ENCODE assay signal across 32 cellular contexts in genomic region chr2:222771832-222772231, GRCh38.
"Had no signal": no experiment of that assay in that cellular context is flagged by ENCODE, and none has a peak within 500 bp of the region (broad histone marks: within the 10 kb centered on the region; RNA-seq: fewer than 3 reads in every experiment).

No MANE protein-coding gene starts in this region.

- H3K27ac Mint-ChIP-seq: activated CD8-positive, alpha-beta T cell treated with anti-CD3 and anti-CD28 coated beads, Interleukin-2, amount 10 ng/mL, durations not matched to agents 7 days and 5 days; activated naive CD4-positive, alpha-beta T cell treated with anti-CD3 and anti-CD28 coated beads, Interleukin-2, amount 50 U/mL, for 24 hours; activated naive CD8-positive, alpha-beta T cell treated with anti-CD3 and anti-CD28 coated beads, Interleukin-2, amount 10 ng/mL, durations not matched to agents 7 days and 5 days; activated T-cell treated with anti-CD3 and anti-CD28 coated beads, Interleukin-2, amount 50 U/mL, for 24 hours; activated T-helper 2 cell treated with anti-CD3 and anti-CD28 coated beads, Interferon-gamma antibody, Interleukin-2, Interleukin-4, amounts not matched to agents 10 μg/mL and 5 μg/mL and 100 μg/mL, durations not matched to agents 14 hours and 24 hours and 36 hours had no signal

- H3K4me1 ChIP-seq: breast epithelium had no signal

- H3K9me3 ChIP-seq: body of pancreas, breast epithelium had no signal

- H3K36me3 ChIP-seq: breast epithelium, SJCRH30, WERI-Rb-1 had no signal

- H3K9me3 Mint-ChIP-seq: activated naive CD4-positive, alpha-beta T cell treated with anti-CD3 and anti-CD28 coated beads, Interleukin-2, amount 50 U/mL, for 24 hours; activated naive CD8-positive, alpha-beta T cell treated with anti-CD3 and anti-CD28 coated beads, Interleukin-2, amount 10 ng/mL, durations not matched to agents 7 days and 5 days; activated T-cell treated with anti-CD3 and anti-CD28 coated beads, Interleukin-2, amount 50 U/mL, for 24 hours; activated T-helper 2 cell treated with anti-CD3 and anti-CD28 coated beads, Interferon-gamma antibody, Interleukin-2, Interleukin-4, amounts not matched to agents 10 μg/mL and 5 μg/mL and 100 μg/mL, durations not matched to agents 14 hours and 24 hours and 36 hours had no signal

- H3K27me3 ChIP-seq: body of pancreas, breast epithelium, SJCRH30 had no signal

- FAIRE-seq: astrocyte had no signal

- DNase-seq: activated CD4-positive, alpha-beta T cell treated with anti-CD3 and anti-CD28 coated beads for 1 hour; activated CD4-positive, alpha-beta T cell treated with anti-CD3 and anti-CD28 coated beads for 48 hours; activated CD4-positive, alpha-beta T cell treated with anti-CD3 and anti-CD28 coated beads, Interleukin-2, amount 50 U/mL, for 48 hours; activated CD4-positive, CD25-positive, alpha-beta regulatory T cell; activated CD8-positive, alpha-beta T cell treated with anti-CD3 and anti-CD28 coated beads, Interleukin-2, amount 10 ng/mL, durations not matched to agents 7 days and 5 days; activated gamma-delta T cell; activated naive CD4-positive, alpha-beta T cell treated with Interleukin-2 at 50 U/mL for 16 hours; activated naive CD8-positive, alpha-beta T cell treated with anti-CD3 and anti-CD28 coated beads, Interleukin-2, amount 10 ng/mL, durations not matched to agents 7 days and 5 days; activated T-cell treated with anti-CD3 and anti-CD28 coated beads, Interleukin-2, amount 50 U/mL, for 24 hours; amygdala; body of pancreas; caudate nucleus; cerebellar nuclear complex; Karpas-422; NCI-H1105; NCI-H1417 treated with DMSO at 0.1 percent for 48 hours; NCI-H1930; NCI-H2081 treated with DMSO at 0.1 percent for 48 hours; NCI-H226; NCI-H446 treated with DMSO at 0.1 percent for 48 hours; NCI-H524; NCI-H69; SHP77; SJCRH30; T1000; WERI-Rb-1 had no signal

- H3K4me3 ChIP-seq: body of pancreas, breast epithelium, SJCRH30, SK-N-MC had no signal

- H3K4me1 Mint-ChIP-seq: activated naive CD4-positive, alpha-beta T cell treated with anti-CD3 and anti-CD28 coated beads, Interleukin-2, amount 50 U/mL, for 24 hours had no signal

- H3K36me3 Mint-ChIP-seq: activated naive CD4-positive, alpha-beta T cell treated with anti-CD3 and anti-CD28 coated beads, Interleukin-2, amount 50 U/mL, for 24 hours had no signal

- ATAC-seq: activated CD8-positive, alpha-beta T cell treated with anti-CD3 and anti-CD28 coated beads, Interleukin-2, amount 10 ng/mL, durations not matched to agents 7 days and 5 days; body of pancreas; Panc1 had no signal

- H3K27ac ChIP-seq: body of pancreas, breast epithelium, SJCRH30, SK-N-MC, WERI-Rb-1 had no signal

- H3K4me3 Mint-ChIP-seq: activated CD8-positive, alpha-beta T cell treated with anti-CD3 and anti-CD28 coated beads, Interleukin-2, amount 10 ng/mL, durations not matched to agents 7 days and 5 days; activated naive CD4-positive, alpha-beta T cell treated with anti-CD3 and anti-CD28 coated beads, Interleukin-2, amount 50 U/mL, for 24 hours; activated naive CD8-positive, alpha-beta T cell treated with anti-CD3 and anti-CD28 coated beads, Interleukin-2, amount 10 ng/mL, durations not matched to agents 7 days and 5 days; activated T-cell treated with anti-CD3 and anti-CD28 coated beads, Interleukin-2, amount 50 U/mL, for 24 hours had no signal
